ENCODE assay signal across 25 cellular contexts in the genomic region with DNA sequence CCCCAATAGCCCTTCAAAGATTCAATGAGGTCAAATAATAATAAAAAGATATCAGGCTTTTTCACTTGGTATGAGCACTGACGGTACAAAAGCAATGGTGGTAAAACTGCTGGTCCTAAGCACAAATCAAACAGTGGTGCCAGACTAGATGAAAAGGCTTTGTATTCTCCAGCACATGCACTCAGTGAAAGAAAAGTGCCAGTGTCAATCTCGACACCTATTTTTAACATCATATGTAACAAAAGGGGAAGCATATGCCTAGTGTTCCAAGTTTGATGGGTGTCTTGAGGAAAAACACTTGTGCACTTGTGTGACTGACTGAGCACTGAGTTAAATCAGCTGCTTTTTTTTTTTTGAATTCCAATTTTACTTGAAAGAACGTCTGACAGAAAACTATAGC. TPM values are rescaled to one million over a fixed set of nuclear protein-coding genes. Genes with fewer than 3 reads are reported as not detected.
"Had no signal": no experiment of that assay in that cellular context is flagged by ENCODE, and none has a peak within 500 bp of the region (broad histone marks: within the 10 kb centered on the region; RNA-seq: fewer than 3 reads in every experiment).

No MANE protein-coding gene starts in this region.

- H3K4me3 ChIP-seq: SJCRH30 had no signal

- H3K27me3 Mint-ChIP-seq: activated naive CD4-positive, alpha-beta T cell treated with anti-CD3 and anti-CD28 coated beads, Interleukin-2, amount 10 ng/mL, durations not matched to agents 7 days and 5 days; activated naive CD8-positive, alpha-beta T cell treated with anti-CD3 and anti-CD28 coated beads for 36 hours; activated T-helper 17 cell treated with anti-CD3 and anti-CD28 coated beads, Interleukin-2, amount 50 U/mL, for 72 hours had no signal

- H3K27ac Mint-ChIP-seq: activated naive CD4-positive, alpha-beta T cell treated with anti-CD3 and anti-CD28 coated beads, Interleukin-2, amount 10 ng/mL, durations not matched to agents 7 days and 5 days; activated naive CD8-positive, alpha-beta T cell treated with anti-CD3 and anti-CD28 coated beads for 36 hours; activated T-helper 17 cell treated with anti-CD3 and anti-CD28 coated beads, Interleukin-2, amount 50 U/mL, for 72 hours; T-helper 1 cell treated with Interleukin-12 subunit alpha and Interleukin-12 subunit beta and Interleukin-4 antibody, amounts not matched to agents 30 μg/mL and 1 μg/mL, for 36 hours; WTC11 had no signal

- DNase-seq: activated CD4-positive, alpha-beta T cell treated with anti-CD3 and anti-CD28 coated beads for 48 hours; activated CD4-positive, alpha-beta T cell treated with anti-CD3 and anti-CD28 coated beads, Interleukin-2, amount 50 U/mL, for 48 hours; activated CD4-positive, CD25-positive, alpha-beta regulatory T cell treated with anti-CD3 and anti-CD28 coated beads, Interleukin-2, amount 50 U/mL, for 72 hours; activated CD8-positive, alpha-beta memory T cell treated with anti-CD3 and anti-CD28 coated beads for 24 hours; activated gamma-delta T cell treated with Interleukin-2 at 50 U/mL for 16 hours; activated naive CD4-positive, alpha-beta T cell treated with anti-CD3 and anti-CD28 coated beads, Interleukin-2, amount 10 ng/mL, durations not matched to agents 7 days and 5 days; activated naive CD8-positive, alpha-beta T cell treated with anti-CD3 and anti-CD28 coated beads for 36 hours; activated T-cell treated with anti-CD3 and anti-CD28 coated beads for 4 hours; activated T-cell treated with anti-CD3 and anti-CD28 coated beads, Interleukin-2, amount 50 U/mL, for 48 hours; brain microvascular endothelial cell; NCI-H1092; NCI-H1930; NCI-H2171; NCI-H226; NCI-H526 treated with DMSO at 0.1 percent for 48 hours; NCI-H82; SJCRH30 had no signal

- H3K9me3 Mint-ChIP-seq: activated naive CD4-positive, alpha-beta T cell treated with anti-CD3 and anti-CD28 coated beads, Interleukin-2, amount 10 ng/mL, durations not matched to agents 7 days and 5 days; activated naive CD8-positive, alpha-beta T cell treated with anti-CD3 and anti-CD28 coated beads for 36 hours; activated T-helper 17 cell treated with anti-CD3 and anti-CD28 coated beads, Interleukin-2, amount 50 U/mL, for 72 hours; T-helper 1 cell treated with Interleukin-12 subunit alpha and Interleukin-12 subunit beta and Interleukin-4 antibody, amounts not matched to agents 30 μg/mL and 1 μg/mL, for 36 hours; WTC11 had no signal

- H3K9ac ChIP-seq: KMS-11 had no signal

- H3K4me1 ChIP-seq: SJCRH30 had no signal

- H3K4me1 Mint-ChIP-seq: activated naive CD4-positive, alpha-beta T cell treated with anti-CD3 and anti-CD28 coated beads, Interleukin-2, amount 10 ng/mL, durations not matched to agents 7 days and 5 days; activated naive CD8-positive, alpha-beta T cell treated with anti-CD3 and anti-CD28 coated beads for 36 hours; activated T-helper 17 cell treated with anti-CD3 and anti-CD28 coated beads, Interleukin-2, amount 50 U/mL, for 72 hours; WTC11 had no signal

- H3K9me3 ChIP-seq: SJCRH30 had no signal

- ATAC-seq: activated T-helper 17 cell treated with anti-CD3 and anti-CD28 coated beads, Interleukin-2, amount 50 U/mL, for 72 hours; WTC11 had no signal

- H3K27ac ChIP-seq: brain microvascular endothelial cell, KMS-11, SJCRH30 had no signal

- H3K4me2 ChIP-seq: KMS-11 had no signal

- H3K27me3 ChIP-seq: brain microvascular endothelial cell, SJCRH30 had no signal

- H3K4me3 Mint-ChIP-seq: activated naive CD4-positive, alpha-beta T cell treated with anti-CD3 and anti-CD28 coated beads, Interleukin-2, amount 10 ng/mL, durations not matched to agents 7 days and 5 days; activated naive CD8-positive, alpha-beta T cell treated with anti-CD3 and anti-CD28 coated beads for 36 hours; activated T-helper 17 cell treated with anti-CD3 and anti-CD28 coated beads, Interleukin-2, amount 50 U/mL, for 72 hours; T-helper 1 cell treated with Interleukin-12 subunit alpha and Interleukin-12 subunit beta and Interleukin-4 antibody, amounts not matched to agents 30 μg/mL and 1 μg/mL, for 36 hours; WTC11 had no signal

RNA-seq across cellular contexts. Expression of a gene that starts 27.7 kb away (rescaled TPM):
- total RNA-seq: activated naive CD8-positive, alpha-beta T cell treated with anti-CD3 and anti-CD28 coated beads for 36 hours; activated T-helper 17 cell treated with anti-CD3 and anti-CD28 coated beads, Interleukin-2, amount 50 U/mL, for 72 hours; MCF 10A; NCI-H460; OCI-LY7; RPMI7951; SJCRH30 had no signal

RNA-seq across cellular contexts. Expression of a gene that starts 36.4 kb away (rescaled TPM):
- total RNA-seq: MCF 10A, WTC11 had no signal
